Comparison of ENCODE assay signal across 8 cellular contexts in the genomic region with DNA sequence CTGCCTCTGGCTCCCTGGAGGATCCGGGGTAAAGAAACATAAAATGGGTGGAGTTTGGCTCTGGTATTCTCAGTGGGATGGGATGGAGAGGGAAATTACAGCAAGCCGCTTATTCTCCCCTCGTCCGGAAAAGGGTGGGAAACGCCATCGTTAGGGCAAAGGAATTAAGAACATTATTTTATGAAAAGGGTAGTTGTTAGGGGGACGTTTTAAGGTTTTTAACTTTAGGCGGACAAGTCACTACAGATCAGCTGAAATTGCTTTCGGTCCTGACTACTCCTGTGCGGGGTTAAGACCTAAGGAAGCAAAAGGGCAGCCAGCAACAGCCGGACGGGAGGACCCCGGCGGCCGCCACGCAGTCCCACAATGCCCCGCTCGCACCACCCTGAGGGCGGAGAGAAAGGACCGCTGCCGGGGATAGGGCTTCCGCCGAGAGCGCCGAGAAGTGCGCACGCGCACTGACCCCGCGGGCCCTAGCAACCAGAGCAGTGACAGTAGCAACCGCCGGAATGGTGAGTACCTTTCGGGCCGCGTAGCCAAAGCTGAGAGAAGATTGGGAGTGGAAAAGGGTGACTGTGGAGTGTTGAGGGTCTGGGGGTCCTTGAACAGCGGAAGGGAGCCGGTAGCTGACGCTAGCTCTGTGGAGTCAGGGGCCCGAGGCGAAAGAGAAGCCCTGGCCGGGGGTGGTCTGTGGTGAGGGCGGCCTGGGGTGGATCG. TPM values are rescaled to one million over a fixed set of nuclear protein-coding genes. Genes with fewer than 3 reads are reported as not detected.
DNase-seq lines count a peak whose midpoint lies in the region; ATAC-seq and TF ChIP-seq lines count a peak whose summit lies in the region.

Gene DNAL1 (plus strand): TSS at position 456 of the 717 bp plus-strand sequence. CDS start 54 bp downstream, at position 510.

- no peak for TF ChIP-seq CTCF in fibroblast of mammary gland (conservative IDR thresholded peaks at IDR 0.05; ENCODE audit: control insufficient read depth, insufficient read depth, low read depth, low read length)

- peak; percentile 98 for DNase-seq in Daoy (ENCODE audit: low read depth)
- DNase-seq in GOT3 (lab: John Stamatoyannopoulos, UW): peak; percentile 64
- peak; percentile 93 for DNase-seq in LHCN-M2 (ENCODE audit: low read depth)
- peak; percentile 87 for DNase-seq in RPMI7951 (ENCODE audit: low read depth)
- DNase-seq in fibroblast of mammary gland (ENCODE audit: low read depth): peak; percentile 87
- DNase-seq in naive thymus-derived CD8-positive, alpha-beta T cell: peak; percentile 81 to 94 (median 87)
- DNase-seq in stimulated activated naive B cell treated with anti-CD40 and anti-IgM and Interleukin-4, amounts not matched to agents 10 μg/mL and 1 μg/mL and 100 μg/mL, for 72 hours: peak; percentile 92

- no peaks in the 10 kb centered on the region for H3K9me3 Mint-ChIP-seq in activated T-helper 17 cell treated with anti-CD3 and anti-CD28 coated beads, Interleukin-2, amount 50 U/mL, for 72 hours
- no peaks in the 10 kb centered on the region for H3K9me3 Mint-ChIP-seq in naive thymus-derived CD8-positive, alpha-beta T cell
- H3K9me3 Mint-ChIP-seq in stimulated activated naive B cell treated with anti-CD40 and anti-IgM and Interleukin-4, amounts not matched to agents 10 μg/mL and 1 μg/mL and 100 μg/mL, for 72 hours: no peaks in the 10 kb centered on the region

- H3K4me3 ChIP-seq in fibroblast of mammary gland (ENCODE audit: control insufficient read depth, low read depth, low read length): peak within 1 kb of the TSS; percentile 94

- H3K27ac Mint-ChIP-seq in activated T-helper 17 cell treated with anti-CD3 and anti-CD28 coated beads, Interleukin-2, amount 50 U/mL, for 72 hours: peak within 1 kb of the TSS; percentile 93
- peak within 1 kb of the TSS; percentile 91 to 98 (median 96) for H3K27ac Mint-ChIP-seq in naive thymus-derived CD8-positive, alpha-beta T cell
- H3K27ac Mint-ChIP-seq in stimulated activated naive B cell treated with anti-CD40 and anti-IgM and Interleukin-4, amounts not matched to agents 10 μg/mL and 1 μg/mL and 100 μg/mL, for 72 hours: peak within 1 kb of the TSS; percentile 93

- POLR2A ChIA-PET in naive thymus-derived CD8-positive, alpha-beta T cell (lab: Charles Lee): interaction anchor here (0.5 to 1.9 kb wide), 8 partner anchors 12 to 602 kb away, joined by 3 to 7 read pairs (median 4); partner anchors contain the start of genes ACOT6 and RIOX1

- ATAC-seq in activated T-helper 17 cell treated with anti-CD3 and anti-CD28 coated beads, Interleukin-2, amount 50 U/mL, for 72 hours (replicated peaks): peak; percentile 100
- peak; percentile 98 to 99 for ATAC-seq in naive thymus-derived CD8-positive, alpha-beta T cell
- ATAC-seq in stimulated activated naive B cell treated with anti-CD40 and anti-IgM and Interleukin-4, amounts not matched to agents 10 μg/mL and 1 μg/mL and 100 μg/mL, for 72 hours (replicated peaks): peak; percentile 99 to 100

- no peaks in the 10 kb centered on the region for H3K36me3 Mint-ChIP-seq in activated T-helper 17 cell treated with anti-CD3 and anti-CD28 coated beads, Interleukin-2, amount 50 U/mL, for 72 hours (ENCODE audit: low read depth)
- H3K36me3 Mint-ChIP-seq in naive thymus-derived CD8-positive, alpha-beta T cell: no peaks in the 10 kb centered on the region
- H3K36me3 Mint-ChIP-seq in stimulated activated naive B cell treated with anti-CD40 and anti-IgM and Interleukin-4, amounts not matched to agents 10 μg/mL and 1 μg/mL and 100 μg/mL, for 72 hours: peaks cover 0 to 2% of the 10 kb centered on the region in 2 donors

- peaks cover 9% of the 10 kb centered on the region for H3K4me1 Mint-ChIP-seq in activated T-helper 17 cell treated with anti-CD3 and anti-CD28 coated beads, Interleukin-2, amount 50 U/mL, for 72 hours
- H3K4me1 Mint-ChIP-seq in naive thymus-derived CD8-positive, alpha-beta T cell: peaks cover 13 to 18% (median 16%) of the 10 kb centered on the region in 4 donors
- H3K4me1 Mint-ChIP-seq in stimulated activated naive B cell treated with anti-CD40 and anti-IgM and Interleukin-4, amounts not matched to agents 10 μg/mL and 1 μg/mL and 100 μg/mL, for 72 hours: peaks cover 13 to 22% of the 10 kb centered on the region in 2 donors

- H3K27me3 Mint-ChIP-seq in activated T-helper 17 cell treated with anti-CD3 and anti-CD28 coated beads, Interleukin-2, amount 50 U/mL, for 72 hours: no peaks in the 10 kb centered on the region
- H3K27me3 Mint-ChIP-seq in naive thymus-derived CD8-positive, alpha-beta T cell: no peaks in the 10 kb centered on the region
- no peaks in the 10 kb centered on the region for H3K27me3 Mint-ChIP-seq in stimulated activated naive B cell treated with anti-CD40 and anti-IgM and Interleukin-4, amounts not matched to agents 10 μg/mL and 1 μg/mL and 100 μg/mL, for 72 hours

- H3K4me3 Mint-ChIP-seq in activated T-helper 17 cell treated with anti-CD3 and anti-CD28 coated beads, Interleukin-2, amount 50 U/mL, for 72 hours: peak within 1 kb of the TSS; percentile 92
- peak within 1 kb of the TSS; percentile 89 to 99 (median 96) for H3K4me3 Mint-ChIP-seq in naive thymus-derived CD8-positive, alpha-beta T cell
- H3K4me3 Mint-ChIP-seq in stimulated activated naive B cell treated with anti-CD40 and anti-IgM and Interleukin-4, amounts not matched to agents 10 μg/mL and 1 μg/mL and 100 μg/mL, for 72 hours: peak within 1 kb of the TSS; percentile 93 to 96

RNA-seq across cellular contexts. Expression of gene DNAL1, which starts in this region (rescaled TPM):
- 13.3 and 40.2 TPM in 2 replicates for total RNA-seq in Daoy (2014; rRNA removed; shearing (Covaris generic))
- 17.3 and 18.3 TPM in 2 replicates for total RNA-seq in LHCN-M2 (2014; rRNA removed)
- polyA plus RNA-seq in LHCN-M2 (2012): 11.2 TPM
- 3.8 and 12.3 TPM in 2 replicates for total RNA-seq in RPMI7951 (2014; rRNA removed; shearing (Covaris generic))
- 1 to 10 TPM; 3.9 to 7.6 TPM for total RNA-seq in activated T-helper 17 cell treated with anti-CD3 and anti-CD28 coated beads, Interleukin-2, amount 50 U/mL, for 72 hours
- 1 to 10 TPM; 8.0 to 8.9 TPM for total RNA-seq in naive thymus-derived CD8-positive, alpha-beta T cell
- 1 to 10 TPM; 4.5 to 7.0 (median 5.5) TPM for polyA plus RNA-seq in naive thymus-derived CD8-positive, alpha-beta T cell

Comparison
In these comparisons a context has a peak if more than half of its experiments do, and no peak if none do; other contexts are left out.
1. Peak in every context shown above with its lines: DNase-seq, ATAC-seq and H3K4me3 ChIP-seq.